In the genomic region with DNA sequence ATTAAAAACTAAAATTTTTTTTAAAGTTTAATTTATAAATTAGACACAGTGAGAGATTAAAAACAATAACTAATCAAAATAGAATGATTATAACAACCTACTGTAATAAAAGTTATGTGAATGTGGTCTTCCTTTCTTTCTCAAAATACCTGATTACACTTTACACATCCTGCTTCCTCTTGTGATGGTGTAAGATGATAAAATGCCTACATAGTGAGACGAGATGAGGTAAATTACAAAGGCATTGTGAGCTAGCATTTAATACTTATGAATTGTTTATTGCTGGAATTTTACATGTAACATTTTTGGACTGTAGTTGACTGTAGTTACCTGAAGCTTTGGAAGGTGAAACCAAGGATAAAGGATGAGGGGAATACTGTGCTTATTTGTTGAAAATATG, we compare ENCODE assay signal across 23 cellular contexts.
A peak's percentile ranks its signal among the peaks of the same experiment; 100 is the strongest.
DNase-seq lines count a peak whose midpoint lies in the region; ATAC-seq, FAIRE-seq and TF ChIP-seq lines count a peak whose summit lies in the region.
"Had no signal": no experiment of that assay in that cellular context is flagged by ENCODE, and none has a peak within 500 bp of the region (broad histone marks: within the 10 kb centered on the region; RNA-seq: fewer than 3 reads in every experiment).

No MANE protein-coding gene starts in this region.

- dilution Hi-C loops in endothelial cell of umbilical vein (cut with MboI; ENCODE audit: extremely low pct_ligation_motif_present, low sequenced_read_pairs), result no loop called here

- no TSS peak for BruUV-seq in endothelial cell of umbilical vein (replicated peaks; lab: Mats Ljungman, UMichigan)

- no peak overlapping the region for H3K18ac ChIP-seq in mesendoderm (ENCODE audit: low read length)

- no peak overlapping the region for H3K56ac ChIP-seq in mesendoderm (ENCODE audit: low read length)

- H3K36me3 ChIP-seq in endothelial cell of umbilical vein (ENCODE audit: control insufficient read depth in 2 of 2, extremely low read depth in 1 of 2, insufficient read depth in 2 of 2, low read length in 2 of 2) (no peaks in the 10 kb centered on the region), mesendoderm (ENCODE audit: control insufficient read depth, insufficient read depth, low read length) (no peaks in the 10 kb centered on the region)
- H3K36me3 ChIP-seq: BE2C, BLaER1 had no signal

- no peaks in the 10 kb centered on the region for H4K20me1 ChIP-seq in endothelial cell of umbilical vein (replicated peaks; ENCODE audit: control insufficient read depth, extremely low read depth, insufficient read depth, low read length)
- H4K20me1 ChIP-seq: BLaER1 had no signal

- H3K4me1 ChIP-seq in endothelial cell of umbilical vein (ENCODE audit: control insufficient read depth, extremely low read depth, insufficient read depth, low read length) (peaks cover 10% of the 10 kb centered on the region), mesendoderm (ENCODE audit: control insufficient read depth, low read depth, low read length) (no peaks in the 10 kb centered on the region), foreskin keratinocyte (no peaks in the 10 kb centered on the region)
- H3K4me1 ChIP-seq: BLaER1 had no signal

- H3K9ac ChIP-seq in endothelial cell of umbilical vein (replicated peaks; ENCODE audit: extremely low read depth, insufficient read depth, low read length), result no peak overlapping the region
- H3K9ac ChIP-seq in mesendoderm (ENCODE audit: low read length), result no peak overlapping the region
- H3K9ac ChIP-seq: BLaER1 had no signal

- H2BK5ac ChIP-seq in mesendoderm (ENCODE audit: low read length), result no peak overlapping the region

- peak overlapping the region; percentile 35 for H3K27ac ChIP-seq in endothelial cell of umbilical vein (ENCODE audit: insufficient read depth, low read depth, low read length)
- H3K27ac ChIP-seq in mesendoderm (ENCODE audit: low read depth, low read length), result no peak overlapping the region
- H3K27ac ChIP-seq in foreskin keratinocyte, result no peak overlapping the region
- H3K27ac ChIP-seq: BLaER1 had no signal

- H3K9me1 ChIP-seq in endothelial cell of umbilical vein (replicated peaks; ENCODE audit: control insufficient read depth, extremely low read depth, insufficient read depth, low read length), result no peaks in the 10 kb centered on the region

- intact Hi-C loops in endothelial cell of umbilical vein (cut with micrococcal nuclease), result no loop called here

- CTCF ChIA-PET in endothelial cell of umbilical vein (lab: Charles Lee), result interaction anchor here (0.6 to 1.4 kb wide), 3 partner anchors 14 to 176 kb away, joined by 3 to 4 read pairs (median 3); no protein-coding TSS in a partner anchor

- ATAC-seq in HG03175 (IDR thresholded peaks at IDR 0.05; ENCODE audit: unreplicated experiment) (no peak), GM21515 (IDR thresholded peaks at IDR 0.05; ENCODE audit: unreplicated experiment) (no peak), foreskin keratinocyte (no peak), HG02610 (IDR thresholded peaks at IDR 0.05; ENCODE audit: unreplicated experiment) (no peak)

- no peak overlapping the region for H4K5ac ChIP-seq in mesendoderm (ENCODE audit: low read length)

- no peak overlapping the region for H2BK120ac ChIP-seq in mesendoderm (ENCODE audit: low read depth, low read length)

- DNase-seq in NCI-H226 (peak; percentile 31), endothelial cell of umbilical vein (ENCODE audit: low read depth, low spot score) (peak; percentile 58), mesendoderm (peak; percentile 54), foreskin keratinocyte (no peak)
- DNase-seq: 8988T; ACHN; BE2C; C1 segment of cervical spinal cord; CD4-positive, alpha-beta memory T cell; CD4-positive, CD25-positive, alpha-beta regulatory T cell; CD8-positive, alpha-beta memory T cell; COR-L47; DMS 273 treated with DMSO at 0.1 percent for 48 hours; DMS79 treated with DMSO at 0.1 percent for 48 hours; GDM1 had no signal

- H3K23ac ChIP-seq in mesendoderm (ENCODE audit: low read length), result no peak overlapping the region

- POLR2A ChIA-PET in endothelial cell of umbilical vein (lab: Charles Lee), result no interaction called here

- no peaks in the 10 kb centered on the region for H3K9me3 ChIP-seq in endothelial cell of umbilical vein (replicated peaks; ENCODE audit: control insufficient read depth, insufficient read depth, low read length)
- H3K9me3 ChIP-seq: BE2C had no signal

- H3K4me3 ChIP-seq in endothelial cell of umbilical vein (replicated peaks in 1 of 3; ENCODE audit: insufficient read depth in 1 of 3, low read depth in 1 of 3, low read length in 3 of 3) (no peak overlapping the region), mesendoderm (ENCODE audit: low read length) (no peak overlapping the region)
- H3K4me3 ChIP-seq: BLaER1 had no signal

- no peak overlapping the region for H2AK5ac ChIP-seq in mesendoderm (ENCODE audit: low read length)

- H3K4me2 ChIP-seq in endothelial cell of umbilical vein (ENCODE audit: insufficient read depth, low read length) (peak overlapping the region; percentile 67), mesendoderm (ENCODE audit: low read length) (no peak overlapping the region)
- H3K4me2 ChIP-seq: BLaER1 had no signal

- no peak overlapping the region for H4K8ac ChIP-seq in mesendoderm (ENCODE audit: low read depth, low read length)

- H3K79me2 ChIP-seq in endothelial cell of umbilical vein (ENCODE audit: control insufficient read depth, insufficient read depth, low read length) (no peaks in the 10 kb centered on the region), mesendoderm (ENCODE audit: control insufficient read depth, insufficient read depth, low read length) (no peaks in the 10 kb centered on the region)

- no peak overlapping the region for H2BK15ac ChIP-seq in mesendoderm (replicated peaks; ENCODE audit: low read depth)

- peak; percentile 8 for FAIRE-seq in endometrium (lab: Jason Lieb, UNC)
- FAIRE-seq in endothelial cell of umbilical vein (lab: Jason Lieb, UNC), result no peak
- FAIRE-seq: A204.1, GM12891, GM19239 had no signal

- H2AFZ ChIP-seq in endothelial cell of umbilical vein (ENCODE audit: low read depth, low read length), result peak overlapping the region; percentile 58

- no peak for TF ChIP-seq CTCF in endothelial cell of umbilical vein (IDR thresholded peaks at IDR 0.05; ENCODE audit: extremely low read depth in 1 of 2, insufficient read depth in 1 of 2, low read depth in 1 of 2, low read length in 2 of 2)
- no peak for TF ChIP-seq CTCF in foreskin keratinocyte (conservative IDR thresholded peaks at IDR 0.05)

- H3K27me3 ChIP-seq in endothelial cell of umbilical vein (ENCODE audit: control insufficient read depth in 2 of 2, insufficient read depth in 2 of 2, low read length in 2 of 2), result no peaks in the 10 kb centered on the region
- no peaks in the 10 kb centered on the region for H3K27me3 ChIP-seq in mesendoderm (ENCODE audit: insufficient read depth, low read length, poor library complexity)
- no peaks in the 10 kb centered on the region for H3K27me3 ChIP-seq in foreskin keratinocyte
- H3K27me3 ChIP-seq: BE2C, BLaER1 had no signal

- no CpG with 5 or more reads among the region's 1 CpG for WGBS in mesendoderm (ENCODE audit: extremely low coverage, insufficient coverage, low lambda C conversion rate)

- H3K79me1 ChIP-seq in mesendoderm (ENCODE audit: low read length), result no peaks in the 10 kb centered on the region

- no peak for TF ChIP-seq POLR2A in endothelial cell of umbilical vein (IDR thresholded peaks at IDR 0.05; ENCODE audit: low read depth, low read length)

- H3K4ac ChIP-seq in mesendoderm (ENCODE audit: low read depth, low read length), result no peak overlapping the region

TF ChIP-seq in endothelial cell of umbilical vein, 7 proteins besides CTCF, POLR2A, EP300 and RAD21:
- TF ChIP-seq GATA2 (IDR thresholded peaks at IDR 0.05; ENCODE audit: insufficient read depth, insufficient read length, low read depth, low read length), result peak; percentile 58
- TF ChIP-seq POLR2AphosphoS5 (IDR thresholded peaks at IDR 0.05; ENCODE audit: insufficient read depth, low read depth, low read length), result no peak
- TF ChIP-seq JUN (IDR thresholded peaks at IDR 0.05; ENCODE audit: borderline replicate concordance, insufficient read depth, insufficient read length, low read depth), result peak; percentile 8
TF ChIP-seq in endothelial cell of umbilical vein: peak in this region for 2.

Comparison
In these comparisons a context has a peak if more than half of its experiments do, and no peak if none do; other contexts are left out.
1. DNase-seq: peak in NCI-H226 (single experiment), endothelial cell of umbilical vein (single experiment) and mesendoderm (single experiment); none in foreskin keratinocyte (0 of 2).